In the genomic region with DNA sequence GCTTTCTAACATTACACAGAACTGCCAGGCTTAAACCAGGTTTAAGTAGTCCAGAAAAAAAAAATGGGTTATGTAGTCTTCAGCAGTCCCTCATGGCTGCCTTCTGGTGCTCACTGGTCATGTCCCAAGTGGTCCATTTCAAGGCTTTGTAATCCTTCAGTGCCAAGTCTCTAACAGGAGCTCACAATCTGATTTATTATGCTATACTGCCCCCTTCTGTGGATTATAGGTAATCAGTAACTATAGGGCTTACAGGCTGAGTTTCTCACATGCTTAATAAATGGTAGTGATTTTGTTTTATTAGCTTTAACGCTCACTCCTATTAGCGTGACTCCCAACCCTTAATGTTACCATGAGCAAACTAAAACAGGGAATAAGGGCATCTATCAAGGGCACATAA, we compare ENCODE assay signal across 8 cellular contexts.
DNase-seq lines count a peak whose midpoint lies in the region; ATAC-seq and TF ChIP-seq lines count a peak whose summit lies in the region.

No MANE protein-coding gene starts in this region.

- H3K9me3 ChIP-seq in MM.1S (replicated peaks; ENCODE audit: insufficient read depth, low read length) = no peaks in the 10 kb centered on the region

- no peaks in the 10 kb centered on the region for H3F3A ChIP-seq in MM.1S (ENCODE audit: insufficient read depth, low read length)

- H3K9me2 ChIP-seq in MM.1S (replicated peaks; ENCODE audit: insufficient read depth, low read length) = no peaks in the 10 kb centered on the region

- DNase-seq in AG10803 (ENCODE audit: low read depth) (peak; percentile 49), MM.1S (peak; percentile 70), brain microvascular endothelial cell (peak; percentile 16), myocyte (ENCODE audit: low read depth) (peak; percentile 57), NCI-H2081 (lab: John Stamatoyannopoulos, UW) (no peak), NCI-H1417 treated with DMSO at 0.1 percent for 48 hours (lab: John Stamatoyannopoulos, UW) (no peak)
- no peak for DNase-seq in activated naive CD4-positive, alpha-beta T cell treated with anti-CD3 and anti-CD28 coated beads for 36 hours

- H3K9me3 Mint-ChIP-seq in activated naive CD4-positive, alpha-beta T cell treated with anti-CD3 and anti-CD28 coated beads for 36 hours = no peaks in the 10 kb centered on the region

- H3K4me3 Mint-ChIP-seq in activated naive CD4-positive, alpha-beta T cell treated with anti-CD3 and anti-CD28 coated beads for 36 hours = no peak overlapping the region

- no peaks in the 10 kb centered on the region for H3K27me3 ChIP-seq in MM.1S (replicated peaks; ENCODE audit: insufficient read depth, low read length)
- no peaks in the 10 kb centered on the region for H3K27me3 ChIP-seq in brain microvascular endothelial cell (replicated peaks)

- H3K27ac ChIP-seq in MM.1S (ENCODE audit: low read length) = no peak overlapping the region
- no peak overlapping the region for H3K27ac ChIP-seq in brain microvascular endothelial cell

- H3K4me3 ChIP-seq in AG10803 (ENCODE audit: low read length) (no peak overlapping the region), MM.1S (ENCODE audit: low read length) (no peak overlapping the region), brain microvascular endothelial cell (ENCODE audit: low read depth, low read length) (no peak overlapping the region)

- peaks cover 2% of the 10 kb centered on the region for H3K4me1 Mint-ChIP-seq in activated naive CD4-positive, alpha-beta T cell treated with anti-CD3 and anti-CD28 coated beads for 36 hours (ENCODE audit: low read depth)

- no peak overlapping the region for H3K27ac Mint-ChIP-seq in activated naive CD4-positive, alpha-beta T cell treated with anti-CD3 and anti-CD28 coated beads for 36 hours

- no peaks in the 10 kb centered on the region for H3K36me3 Mint-ChIP-seq in activated naive CD4-positive, alpha-beta T cell treated with anti-CD3 and anti-CD28 coated beads for 36 hours (ENCODE audit: low read depth)

- no peak overlapping the region for H2AFZ ChIP-seq in MM.1S (ENCODE audit: low read length)

- no peaks in the 10 kb centered on the region for H3K4me1 ChIP-seq in MM.1S (ENCODE audit: low read length)

- peak; percentile 51 for ATAC-seq in GM18520 (IDR thresholded peaks at IDR 0.05; ENCODE audit: unreplicated experiment)

- H4K20me1 ChIP-seq in MM.1S (ENCODE audit: insufficient read depth, low read length) = no peaks in the 10 kb centered on the region

- peak; percentile 56 for TF ChIP-seq CTCF in AG10803 (conservative IDR thresholded peaks at IDR 0.05; ENCODE audit: low read length)
- peak; percentile 52 for TF ChIP-seq CTCF in MM.1S (IDR thresholded peaks at IDR 0.05; ENCODE audit: low read length)
- peak; percentile 11 for TF ChIP-seq CTCF in brain microvascular endothelial cell (IDR thresholded peaks at IDR 0.05; ENCODE audit: low read depth, low read length, missing control alignments)

- H3K9ac ChIP-seq in MM.1S (ENCODE audit: low read length) = no peak overlapping the region

- no peak overlapping the region for H3K4me2 ChIP-seq in MM.1S (ENCODE audit: low read depth, low read length)

- intact Hi-C loops in activated naive CD4-positive, alpha-beta T cell treated with anti-CD3 and anti-CD28 coated beads for 36 hours (cut with micrococcal nuclease) = no loop called here

- in situ Hi-C loops in brain microvascular endothelial cell (cut with HindIII; ENCODE audit: low pct_ligation_motif_present, low sequenced_read_pairs) = no loop called here

- H3K79me2 ChIP-seq in MM.1S (ENCODE audit: low read length) = no peaks in the 10 kb centered on the region

- H3K36me3 ChIP-seq in MM.1S (replicated peaks; ENCODE audit: insufficient read depth, low read length) (no peaks in the 10 kb centered on the region), brain microvascular endothelial cell (replicated peaks) (no peaks in the 10 kb centered on the region)

- H3K27me3 Mint-ChIP-seq in activated naive CD4-positive, alpha-beta T cell treated with anti-CD3 and anti-CD28 coated beads for 36 hours (ENCODE audit: low read depth) = no peaks in the 10 kb centered on the region

- CTCF ChIA-PET in activated naive CD4-positive, alpha-beta T cell treated with anti-CD3 and anti-CD28 coated beads for 36 hours (lab: Charles Lee) = interaction anchor here (0.6 to 1.8 kb wide), 7 partner anchors 9 to 614 kb away, joined by 3 to 6 read pairs (median 4); no protein-coding TSS in a partner anchor

Comparison
In these comparisons a context has a peak if more than half of its experiments do, and no peak if none do; other contexts are left out.
1. DNase-seq: peak in AG10803 (single experiment), MM.1S (single experiment), brain microvascular endothelial cell (single experiment) and myocyte (single experiment); none in NCI-H2081 (0 of 2), activated naive CD4-positive, alpha-beta T cell treated with anti-CD3 and anti-CD28 coated beads for 36 hours (single experiment) and NCI-H1417 treated with DMSO at 0.1 percent for 48 hours (single experiment).
2. Peak in every context shown above with its lines, with median percentiles within 50 percentile points of each other: CTCF ChIP-seq.